5 cellular contexts compared by ENCODE assay signal in the genomic region with DNA sequence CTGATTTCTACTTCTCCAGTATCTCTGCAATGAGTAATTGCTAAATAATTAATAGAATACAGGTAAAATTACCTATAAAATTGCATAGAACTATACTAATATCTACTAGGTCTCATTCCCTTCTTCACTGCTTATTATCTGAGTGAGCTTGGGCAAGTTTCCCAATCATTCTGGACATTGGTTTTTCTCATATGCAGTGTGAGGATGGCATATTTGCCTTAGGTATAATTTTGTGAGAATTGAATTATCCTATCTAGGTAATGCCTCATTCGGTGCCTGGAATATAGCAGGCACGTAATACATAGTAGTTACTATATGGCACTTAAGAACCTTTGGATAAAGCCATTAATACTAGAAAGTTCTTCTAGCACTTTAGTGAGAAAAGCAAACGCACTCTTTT.
"Had no signal": no experiment of that assay in that cellular context is flagged by ENCODE, and none has a peak within 500 bp of the region (broad histone marks: within the 10 kb centered on the region; RNA-seq: fewer than 3 reads in every experiment).

No MANE protein-coding gene starts in this region.

- DNase-seq: IMR-90, KBM-7 had no signal

- H3K27ac ChIP-seq: HL-60 had no signal

- H3K4me3 ChIP-seq: K562 had no signal

- ATAC-seq: HepG2, K562 had no signal
